ENCODE assay signal across 13 cellular contexts in the genomic region with DNA sequence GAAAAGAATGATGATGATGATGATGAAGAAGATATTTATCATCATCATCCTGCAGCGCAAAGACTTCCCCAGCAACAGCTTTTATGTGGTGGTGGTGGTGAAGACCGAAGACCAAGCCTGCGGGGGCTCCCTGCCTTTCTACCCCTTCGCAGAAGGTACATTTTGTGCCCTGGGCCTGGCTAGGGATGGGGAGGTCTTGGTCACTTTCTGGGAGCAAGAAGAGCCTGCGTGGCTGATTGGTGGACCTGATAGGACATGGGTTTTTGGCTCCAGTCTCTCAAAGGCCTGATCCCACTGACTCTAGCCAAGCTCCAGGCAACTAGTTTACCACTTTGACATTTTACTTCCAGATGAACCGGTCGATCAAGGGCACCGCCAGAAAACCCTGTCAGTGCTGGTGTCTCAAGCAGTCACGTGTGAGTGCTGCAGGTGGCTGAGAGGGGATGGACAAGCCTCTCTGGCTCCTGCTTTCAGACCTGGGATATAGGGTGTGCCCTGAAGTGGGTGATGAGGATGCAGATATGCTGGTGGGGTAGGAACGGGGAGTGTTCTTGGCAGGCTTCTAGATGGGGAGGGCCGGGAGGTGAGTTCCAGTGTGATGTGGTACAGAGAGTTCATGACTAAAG. TPM values are rescaled to one million over a fixed set of nuclear protein-coding genes. Genes with fewer than 3 reads are reported as not detected.
A peak's percentile ranks its signal among the peaks of the same experiment; 100 is the strongest.
DNase-seq lines count a peak whose midpoint lies in the region; ATAC-seq, FAIRE-seq and TF ChIP-seq lines count a peak whose summit lies in the region.
"Had no signal": no experiment of that assay in that cellular context is flagged by ENCODE, and none has a peak within 500 bp of the region (broad histone marks: within the 10 kb centered on the region; RNA-seq: fewer than 3 reads in every experiment).

No MANE protein-coding gene starts in this region.

- 54 to 55% methylated on average over 11 of the region's 11 CpGs for WGBS in pancreas, 2 donors

- FAIRE-seq in pancreas (lab: Jason Lieb, UNC) = no peak

- no peak overlapping the region for H2AFZ ChIP-seq in PC-9

- peak; percentile 29 to 63 for DNase-seq in NCI-H526 (lab: John Stamatoyannopoulos, UW)
- no peak for DNase-seq in NCI-H526 treated with DMSO at 0.1 percent for 48 hours (lab: John Stamatoyannopoulos, UW)
- DNase-seq in activated B cell treated with CpG ODN at 0.5 μM for 24 hours = no peak
- peak in 3 of 6 donors; percentile 37 to 56 (median 38) for DNase-seq in pancreas
- DNase-seq in PC-9 = no peak
- no peak for DNase-seq in foreskin keratinocyte
- DNase-seq: COR-L47; effector CD4-positive, alpha-beta T cell; kidney glomerular epithelial cell; NCI-H82; Right ventricle myocardium superior; spleen had no signal

- H3K27me3 ChIP-seq in pancreas = no peaks in the 10 kb centered on the region
- H3K27me3 ChIP-seq in PC-9 (ENCODE audit: insufficient read depth, low read depth) = no peaks in the 10 kb centered on the region
- no peaks in the 10 kb centered on the region for H3K27me3 ChIP-seq in foreskin keratinocyte
- H3K27me3 ChIP-seq: spleen, tibial nerve had no signal

- H3K4me3 ChIP-seq in pancreas (no peak overlapping the region), PC-9 (no peak overlapping the region)
- H3K4me3 ChIP-seq: spleen, tibial nerve had no signal

- H3K9me2 ChIP-seq in PC-9 (ENCODE audit: insufficient read depth) = no peaks in the 10 kb centered on the region

- no TSS peak for BruUV-seq in PC-9 (replicated peaks; lab: Mats Ljungman, UMichigan)

- intact Hi-C loops in activated B cell treated with CpG ODN at 0.5 μM for 24 hours (cut with micrococcal nuclease) = no loop called here
- intact Hi-C loops in pancreas (cut with DNase I) = loop anchor here in 1 of 3 donors (5.0 kb wide), 1 partner anchor 38 kb away; no protein-coding TSS in a partner anchor
- intact Hi-C loops in PC-9 (cut with micrococcal nuclease; ENCODE audit: unreplicated experiment) = no loop called here

- ATAC-seq in activated B cell treated with CpG ODN at 0.5 μM for 24 hours (ENCODE audit: low read depth) (no peak), pancreas (peak; percentile 1 to 10 (median 3)), foreskin keratinocyte (no peak)

- H3K36me3 ChIP-seq in pancreas = peaks cover 0 to 25% (median 13%) of the 10 kb centered on the region in 3 donors
- H3K36me3 ChIP-seq in PC-9 (ENCODE audit: low read depth) = no peaks in the 10 kb centered on the region

- TF ChIP-seq CTCF in activated B cell treated with CpG ODN at 0.5 μM for 24 hours (IDR thresholded peaks at IDR 0.05) (no peak), pancreas (IDR thresholded peaks at IDR 0.05) (no peak), PC-9 (conservative IDR thresholded peaks at IDR 0.05) (no peak), foreskin keratinocyte (conservative IDR thresholded peaks at IDR 0.05) (no peak)

- no peaks in the 10 kb centered on the region for H3K9me3 ChIP-seq in pancreas
- no peaks in the 10 kb centered on the region for H3K9me3 ChIP-seq in PC-9 (ENCODE audit: insufficient read depth, low read depth)
- H3K9me3 ChIP-seq: spleen, tibial nerve had no signal

- POLR2A ChIA-PET in activated B cell treated with CpG ODN at 0.5 μM for 24 hours (lab: Charles Lee) = interaction anchor here (0.7 to 5.7 kb wide), 4 partner anchors 42 to 1033 kb away, joined by 3 to 45 read pairs (median 4); no protein-coding TSS in a partner anchor
- POLR2A ChIA-PET in PC-9 (lab: Charles Lee; ENCODE audit: unreplicated experiment) = interaction anchor here (0.5 kb wide), 1 partner anchor 40 kb away, joined by 24 read pairs; no protein-coding TSS in a partner anchor

- H3K79me2 ChIP-seq in PC-9 (ENCODE audit: low read depth) = no peaks in the 10 kb centered on the region

- H3K9me3 Mint-ChIP-seq in activated B cell treated with CpG ODN at 0.5 μM for 24 hours = no peaks in the 10 kb centered on the region

- no peak overlapping the region for H3K4me3 Mint-ChIP-seq in activated B cell treated with CpG ODN at 0.5 μM for 24 hours

- H3K4me1 Mint-ChIP-seq in activated B cell treated with CpG ODN at 0.5 μM for 24 hours = peaks cover 74% of the 10 kb centered on the region

- no peak overlapping the region for H3K4me2 ChIP-seq in PC-9

- H3K36me3 Mint-ChIP-seq in activated B cell treated with CpG ODN at 0.5 μM for 24 hours (ENCODE audit: low read depth) = peaks cover 59% of the 10 kb centered on the region

- H3K27ac ChIP-seq in pancreas (peak overlapping the region in 1 of 4 donors; percentile 61), PC-9 (no peak overlapping the region), foreskin keratinocyte (no peak overlapping the region)
- H3K27ac ChIP-seq: spleen, tibial nerve had no signal

- peak overlapping the region; percentile 42 for H3K27ac Mint-ChIP-seq in activated B cell treated with CpG ODN at 0.5 μM for 24 hours

- CTCF ChIA-PET in activated B cell treated with CpG ODN at 0.5 μM for 24 hours (lab: Charles Lee) (interaction anchor here (7.4 kb wide), 1 partner anchor 45 kb away, joined by 119 read pairs; a partner anchor contains a TSS), PC-9 (lab: Charles Lee) (no interaction called here)

- H4K20me1 ChIP-seq in PC-9 (ENCODE audit: insufficient read depth) = no peaks in the 10 kb centered on the region

- H3K4me1 ChIP-seq in pancreas (peaks cover 8 to 33% (median 20%) of the 10 kb centered on the region in 3 donors), PC-9 (replicated peaks; ENCODE audit: insufficient read depth) (peaks cover 8% of the 10 kb centered on the region), foreskin keratinocyte (no peaks in the 10 kb centered on the region)

- H3F3A ChIP-seq in PC-9 (ENCODE audit: insufficient read depth, low read depth) = no peaks in the 10 kb centered on the region

- no peaks in the 10 kb centered on the region for H3K27me3 Mint-ChIP-seq in activated B cell treated with CpG ODN at 0.5 μM for 24 hours

RNA-seq across cellular contexts. Expression of a gene that starts 5.3 kb away (rescaled TPM):
- total RNA-seq in activated B cell treated with CpG ODN at 0.5 μM for 24 hours (96.7 and 115 TPM in 2 replicates), pancreas (100 to 1,000 TPM in 2 of 6 donors, 10 to 100 TPM in 4; 61.9 to 153 (median 82.5) TPM), PC-9 (2021) (20.1 and 20.3 TPM in 2 replicates), foreskin keratinocyte (8.3 and 10.5 TPM in 2 replicates)
- polyA plus RNA-seq in pancreas (10 to 100 TPM; 47.4 to 97.5 TPM), foreskin keratinocyte (8.1 and 8.3 TPM in 2 replicates)

RNA-seq across cellular contexts. Expression of a gene that starts 15.3 kb away (rescaled TPM):
- total RNA-seq in activated B cell treated with CpG ODN at 0.5 μM for 24 hours (14.2 and 17.9 TPM in 2 replicates), pancreas (100 to 1,000 TPM in 1 of 6 donors, 10 to 100 TPM in 5; 24.1 to 100 (median 59.6) TPM), PC-9 (2021) (11.0 and 16.9 TPM in 2 replicates), foreskin keratinocyte (12.3 and 12.7 TPM in 2 replicates)
- polyA plus RNA-seq in pancreas (100 to 1,000 TPM; 363 to 430 TPM), foreskin keratinocyte (16.2 and 19.0 TPM in 2 replicates)

RNA-seq across cellular contexts. Expression of a gene that starts 39.8 kb away (rescaled TPM):
- total RNA-seq in activated B cell treated with CpG ODN at 0.5 μM for 24 hours (71.3 and 78.7 TPM in 2 replicates), pancreas (10 to 100 TPM; 21.8 to 47.7 (median 29.1) TPM), PC-9 (2021) (83.7 and 91.3 TPM in 2 replicates), foreskin keratinocyte (107 and 113 TPM in 2 replicates)
- polyA plus RNA-seq in pancreas (10 to 100 TPM; 14.8 to 19.4 TPM), foreskin keratinocyte (41.2 and 42.8 TPM in 2 replicates)

RNA-seq across cellular contexts. Expression of a gene that starts 48.0 kb away (rescaled TPM):
- total RNA-seq in activated B cell treated with CpG ODN at 0.5 μM for 24 hours (274 and 341 TPM in 2 replicates), pancreas (10 to 100 TPM; 20.3 to 36.5 (median 27.3) TPM), PC-9 (2021) (41.6 and 50.4 TPM in 2 replicates), foreskin keratinocyte (31.0 and 33.8 TPM in 2 replicates)
- polyA plus RNA-seq in pancreas (10 to 100 TPM; 27.2 to 44.2 TPM), foreskin keratinocyte (20.8 and 23.3 TPM in 2 replicates)

RNA-seq across cellular contexts. Expression of a gene that starts 48.6 kb away (rescaled TPM):
- total RNA-seq in activated B cell treated with CpG ODN at 0.5 μM for 24 hours = 18.7 and 22.3 TPM in 2 replicates
- total RNA-seq in pancreas = 10 to 100 TPM; 14.0 to 23.8 (median 20.8) TPM
- 10 to 100 TPM; 15.7 to 17.8 TPM for polyA plus RNA-seq in pancreas
- 27.2 and 28.1 TPM in 2 replicates for total RNA-seq in PC-9 (2021)
- total RNA-seq in foreskin keratinocyte = 12.3 and 15.1 TPM in 2 replicates
- 8.3 and 8.4 TPM in 2 replicates for polyA plus RNA-seq in foreskin keratinocyte

Comparison
In these comparisons a context has a peak if more than half of its experiments do, and no peak if none do; other contexts are left out.
1. DNase-seq: peak in NCI-H526 (2 of 2); none in NCI-H526 treated with DMSO at 0.1 percent for 48 hours (single experiment), activated B cell treated with CpG ODN at 0.5 μM for 24 hours (single experiment), PC-9 (0 of 2) and foreskin keratinocyte (0 of 2).
2. ATAC-seq: peak in pancreas (4 of 4); none in activated B cell treated with CpG ODN at 0.5 μM for 24 hours (single experiment) and foreskin keratinocyte (single experiment).